Comparison of ENCODE assay signal across 8 cellular contexts in genomic region chr2:74530239-74531161, GRCh38. TPM values are rescaled to one million over a fixed set of nuclear protein-coding genes. Genes with fewer than 3 reads are reported as not detected.
DNase-seq lines count a peak whose midpoint lies in the region; ATAC-seq, FAIRE-seq and TF ChIP-seq lines count a peak whose summit lies in the region.

No MANE protein-coding gene starts in this region.

- H3K4me2 ChIP-seq in astrocyte (ENCODE audit: low read length): peak overlapping the region; percentile 98

- peaks cover 2% of the 10 kb centered on the region for H3K4me1 ChIP-seq in RWPE2 (ENCODE audit: insufficient read depth, poor library complexity, severe bottlenecking)
- peaks cover 19% of the 10 kb centered on the region for H3K4me1 ChIP-seq in astrocyte (ENCODE audit: insufficient read depth, low read length)
- H3K4me1 ChIP-seq in iPS DF 6.9 (ENCODE audit: control insufficient read depth, insufficient read depth, low read length): peaks cover 3% of the 10 kb centered on the region
- H3K4me1 ChIP-seq in sigmoid colon: peaks cover 0 to 34% (median 24%) of the 10 kb centered on the region in 4 donors

- H3K79me2 ChIP-seq in astrocyte (ENCODE audit: insufficient read depth, low read length): peaks cover 41% of the 10 kb centered on the region

- H3K4me3 Mint-ChIP-seq in astrocyte (ENCODE audit: unreplicated experiment): peak overlapping the region; percentile 96

- intact Hi-C loops in sigmoid colon (cut with DNase I): loop anchor here (2.0 kb wide), 1 partner anchor 18 kb away; no protein-coding TSS in a partner anchor

- H3K27ac ChIP-seq in RWPE2 (ENCODE audit: poor library complexity, severe bottlenecking) (peak overlapping the region; percentile 57), astrocyte (ENCODE audit: low read depth, low read length) (peak overlapping the region; percentile 57), iPS DF 6.9 (ENCODE audit: low read length) (no peak overlapping the region), sigmoid colon (peak overlapping the region; percentile 84 to 92 (median 89))

- DNase-seq in A172 (ENCODE audit: low spot score) (peak; percentile 41), RWPE2 (ENCODE audit: low spot score) (no peak), astrocyte (ENCODE audit: low read depth) (peak; percentile 30), iPS DF 6.9 (ENCODE audit: low read depth, low spot score) (no peak), sigmoid colon (no peak), SHP77 treated with DMSO at 0.1 percent for 48 hours (lab: John Stamatoyannopoulos, UW) (no peak)

- no peaks in the 10 kb centered on the region for H3K27me3 Mint-ChIP-seq in astrocyte (ENCODE audit: low read depth, unreplicated experiment)

- no peak for TF ChIP-seq EP300 in sigmoid colon (IDR thresholded peaks at IDR 0.05)

- H3K9me3 Mint-ChIP-seq in astrocyte (ENCODE audit: unreplicated experiment): no peaks in the 10 kb centered on the region

- H4K20me1 ChIP-seq in astrocyte (ENCODE audit: insufficient read depth, low read length): peaks cover 44% of the 10 kb centered on the region

- peak overlapping the region; percentile 87 for H3K4me3 ChIP-seq in RWPE2 (ENCODE audit: severe bottlenecking)
- H3K4me3 ChIP-seq in astrocyte (ENCODE audit: insufficient read depth, low read depth, low read length): peak overlapping the region; percentile 94
- peak overlapping the region; percentile 99; the same call in 1 of the 2 replicates for H3K4me3 ChIP-seq in iPS DF 6.9 (ENCODE audit: low read length)
- peak overlapping the region; percentile 72 to 96 (median 84) for H3K4me3 ChIP-seq in sigmoid colon

- TF ChIP-seq CTCF in RWPE2 (IDR thresholded peaks at IDR 0.05; ENCODE audit: poor library complexity, severe bottlenecking) (no peak), astrocyte (IDR thresholded peaks at IDR 0.05; ENCODE audit: insufficient read depth, low read depth, low read length) (no peak), sigmoid colon (IDR thresholded peaks at IDR 0.05) (no peak)

- H3K4me1 Mint-ChIP-seq in astrocyte (ENCODE audit: low read depth, unreplicated experiment): peaks cover 11% of the 10 kb centered on the region

- H3K9me3 ChIP-seq in RWPE2 (ENCODE audit: severe bottlenecking) (no peaks in the 10 kb centered on the region), astrocyte (ENCODE audit: insufficient read depth, low read depth, low read length) (no peaks in the 10 kb centered on the region), iPS DF 6.9 (ENCODE audit: control insufficient read depth, insufficient read depth, low read length) (no peaks in the 10 kb centered on the region), sigmoid colon (no peaks in the 10 kb centered on the region)

- TF ChIP-seq POLR2A in sigmoid colon (IDR thresholded peaks at IDR 0.05): no peak

- ATAC-seq in GM18502 (IDR thresholded peaks at IDR 0.05; ENCODE audit: poor library complexity, unreplicated experiment) (peak; percentile 37), HG03095 (IDR thresholded peaks at IDR 0.05; ENCODE audit: unreplicated experiment) (peak; percentile 32), RWPE2 (ENCODE audit: low read depth) (peak; percentile 6; the same call in 1 of the 3 replicates)

- peak overlapping the region; percentile 93 for H3K9ac ChIP-seq in astrocyte (ENCODE audit: low read length)

- H3K27me3 ChIP-seq in RWPE2 (ENCODE audit: insufficient read depth, poor library complexity, severe bottlenecking): no peaks in the 10 kb centered on the region
- H3K27me3 ChIP-seq in astrocyte (ENCODE audit: insufficient read depth, low read length): no peaks in the 10 kb centered on the region
- no peaks in the 10 kb centered on the region for H3K27me3 ChIP-seq in iPS DF 6.9 (ENCODE audit: control insufficient read depth, insufficient read depth, low read length)
- H3K27me3 ChIP-seq in sigmoid colon: no peaks in the 10 kb centered on the region

- H2AFZ ChIP-seq in astrocyte (ENCODE audit: low read depth, low read length): peak overlapping the region; percentile 86

- no CpG with 5 or more reads among the region's 54 CpGs for WGBS in iPS DF 6.9 (ENCODE audit: insufficient coverage, insufficient read length)
- 2 to 3% methylated on average over 54 of the region's 54 CpGs for WGBS in sigmoid colon, 2 donors

- peaks cover 42% of the 10 kb centered on the region for H3K36me3 ChIP-seq in RWPE2 (ENCODE audit: low read depth)
- H3K36me3 ChIP-seq in astrocyte (ENCODE audit: insufficient read depth, low read length): peaks cover 30% of the 10 kb centered on the region
- peaks cover 18% of the 10 kb centered on the region; the same call in 1 of the 2 replicates for H3K36me3 ChIP-seq in iPS DF 6.9 (ENCODE audit: control insufficient read depth, insufficient read depth, low read length)
- H3K36me3 ChIP-seq in sigmoid colon: peaks cover 22 to 42% (median 32%) of the 10 kb centered on the region in 4 donors

- FAIRE-seq in astrocyte (lab: Jason Lieb, UNC): no peak

- H3K36me3 Mint-ChIP-seq in astrocyte (ENCODE audit: low read depth, unreplicated experiment): peaks cover 19% of the 10 kb centered on the region

- peak overlapping the region; percentile 58 for H3K27ac Mint-ChIP-seq in astrocyte (ENCODE audit: unreplicated experiment)

RNA-seq across cellular contexts. Expression of gene HTRA2, which starts 0.8 kb away (rescaled TPM):
- 58.0 and 70.3 TPM in 2 replicates for total RNA-seq in A172 (2014; rRNA removed; shearing (Covaris generic))
- total RNA-seq in astrocyte: 24.4 and 25.3 TPM in 2 replicates
- 10 to 100 TPM; 28.2 to 39.3 (median 31.8) TPM for total RNA-seq in sigmoid colon
- polyA plus RNA-seq in sigmoid colon: 10 to 100 TPM; 19.7 to 39.8 (median 22.8) TPM

RNA-seq across cellular contexts. Expression of gene AUP1, which starts 1.0 kb away (rescaled TPM):
- total RNA-seq in A172 (2014; rRNA removed; shearing (Covaris generic)): 150 and 194 TPM in 2 replicates
- total RNA-seq in astrocyte: 82.5 and 82.8 TPM in 2 replicates
- total RNA-seq in sigmoid colon: 100 to 1,000 TPM in 1 of 4 donors, 10 to 100 TPM in 3; 76.5 to 133 (median 83.1) TPM
- polyA plus RNA-seq in sigmoid colon: 100 to 1,000 TPM in 1 of 3 donors, 10 to 100 TPM in 2; 46.5 to 178 (median 47.4) TPM

RNA-seq across cellular contexts. Expression of gene DQX1, which starts 4.5 kb away (rescaled TPM):
- 0.17 TPM in 1 of 2 replicates, not detected in the other for total RNA-seq in A172 (2014; rRNA removed; shearing (Covaris generic))
- total RNA-seq in astrocyte: 0.73 and 0.84 TPM in 2 replicates
- not detected for total RNA-seq in sigmoid colon
- polyA plus RNA-seq in sigmoid colon: 10 to 100 TPM in 2 of 3 donors, 1 to 10 TPM in 1; 7.2 to 15.6 (median 13.2) TPM

RNA-seq across cellular contexts. Expression of gene TLX2, which starts 16.2 kb away (rescaled TPM):
- 0.90 and 1.7 TPM in 2 replicates for total RNA-seq in A172 (2014; rRNA removed; shearing (Covaris generic))
- total RNA-seq in astrocyte: not detected in 2 replicates
- total RNA-seq in sigmoid colon: 1 to 10 TPM; 1.2 to 2.5 (median 1.8) TPM
- 1 to 10 TPM in 1 of 3 donors, not detected in 2; 1.0 TPM for polyA plus RNA-seq in sigmoid colon

RNA-seq across cellular contexts. Expression of gene PCGF1, which starts 23.0 kb away (rescaled TPM):
- total RNA-seq in A172 (2014; rRNA removed; shearing (Covaris generic)): 33.9 and 67.3 TPM in 2 replicates
- total RNA-seq in astrocyte: 17.8 and 17.9 TPM in 2 replicates
- 10 to 100 TPM in 3 of 4 donors, 1 to 10 TPM in 1; 8.9 to 22.8 (median 16.0) TPM for total RNA-seq in sigmoid colon
- 10 to 100 TPM; 12.6 to 22.8 (median 15.7) TPM for polyA plus RNA-seq in sigmoid colon

Comparison
In these comparisons a context has a peak if more than half of its experiments do, and no peak if none do; other contexts are left out.
1. DNase-seq: peak in A172 (single experiment) and astrocyte (single experiment); none in RWPE2 (single experiment), iPS DF 6.9 (single experiment), sigmoid colon (single experiment) and SHP77 treated with DMSO at 0.1 percent for 48 hours (single experiment).
2. Peak in every context shown above with its lines, with median percentiles within 50 percentile points of each other: ATAC-seq and H3K4me3 ChIP-seq.